9 cellular contexts compared by ENCODE assay signal in the genomic region with DNA sequence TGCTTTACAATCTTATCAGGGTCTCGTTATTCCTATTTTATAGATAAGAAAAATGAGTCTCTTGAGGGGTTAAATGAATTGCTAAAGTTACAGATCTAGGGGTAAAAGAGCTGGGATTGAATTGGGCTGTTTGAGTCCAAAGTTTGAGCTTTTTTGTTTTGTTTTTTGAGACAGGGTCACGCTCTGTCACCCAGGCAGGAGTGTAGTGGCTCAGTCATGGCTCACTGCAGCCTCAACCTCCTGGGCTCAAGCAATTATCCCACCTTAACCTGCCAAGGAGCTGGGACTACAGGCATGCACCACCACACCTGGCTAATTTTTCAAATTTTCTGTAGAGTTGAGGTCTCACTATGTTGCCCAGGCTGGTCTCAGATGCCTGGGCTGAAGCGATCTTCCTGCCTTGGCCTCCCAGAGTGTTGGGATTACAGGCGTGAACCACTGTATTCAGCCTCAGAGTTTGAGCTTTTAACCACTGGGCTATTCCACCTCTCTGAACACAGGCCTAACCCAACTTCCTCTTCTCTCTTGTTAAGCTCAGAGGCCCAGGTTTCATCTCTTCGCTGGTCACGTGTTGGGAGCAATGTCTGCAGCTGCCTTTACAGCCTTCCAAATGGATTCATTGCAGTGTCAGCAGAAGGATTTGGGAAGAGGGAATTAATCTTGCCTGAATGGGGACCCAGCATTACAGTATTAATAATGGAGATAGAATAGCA.
DNase-seq lines count a peak whose midpoint lies in the region; ATAC-seq and TF ChIP-seq lines count a peak whose summit lies in the region.
"Had no signal": no experiment of that assay in that cellular context is flagged by ENCODE, and none has a peak within 500 bp of the region (broad histone marks: within the 10 kb centered on the region; RNA-seq: fewer than 3 reads in every experiment).

No MANE protein-coding gene starts in this region.

- H3K4me1 Mint-ChIP-seq in T-helper 1 cell treated with Interleukin-12 subunit alpha and Interleukin-12 subunit beta and Interleukin-4 antibody, amounts not matched to agents 30 μg/mL and 1 μg/mL, for 36 hours (ENCODE audit: low read depth) = peaks cover 22% of the 10 kb centered on the region
- H3K4me1 Mint-ChIP-seq in nephron progenitor cell = peaks cover 34% of the 10 kb centered on the region

- TF ChIP-seq CTCF in nephron progenitor cell (IDR thresholded peaks at IDR 0.05) = no peak

- H3K27me3 Mint-ChIP-seq in T-helper 1 cell treated with Interleukin-12 subunit alpha and Interleukin-12 subunit beta and Interleukin-4 antibody, amounts not matched to agents 30 μg/mL and 1 μg/mL, for 36 hours (ENCODE audit: low read depth) = no peaks in the 10 kb centered on the region
- H3K27me3 Mint-ChIP-seq in nephron progenitor cell (ENCODE audit: low read depth, poor library complexity) = no peaks in the 10 kb centered on the region

- H3K27ac Mint-ChIP-seq in T-helper 1 cell treated with Interleukin-12 subunit alpha and Interleukin-12 subunit beta and Interleukin-4 antibody, amounts not matched to agents 30 μg/mL and 1 μg/mL, for 36 hours = peak overlapping the region; percentile 17
- peak overlapping the region; percentile 16 for H3K27ac Mint-ChIP-seq in nephron progenitor cell

- DNase-seq in T-helper 1 cell = no peak
- peak; percentile 85 for DNase-seq in NOMO-1 treated with DMSO at 0.1 percent for 48 hours (lab: John Stamatoyannopoulos, UW; ENCODE audit: unreplicated experiment)
- DNase-seq in nephron progenitor cell = no peak
- no peak for DNase-seq in NCI-H1930 (lab: John Stamatoyannopoulos, UW)
- DNase-seq in cortex of kidney (lab: John Stamatoyannopoulos, UW) = no peak
- DNase-seq: 8988T had no signal

- peak; percentile 72 for ATAC-seq in HG02588 (IDR thresholded peaks at IDR 0.05; ENCODE audit: unreplicated experiment)
- no peak for ATAC-seq in HG03460 (IDR thresholded peaks at IDR 0.05; ENCODE audit: unreplicated experiment)

- peaks cover 26% of the 10 kb centered on the region for H3K36me3 Mint-ChIP-seq in T-helper 1 cell treated with Interleukin-12 subunit alpha and Interleukin-12 subunit beta and Interleukin-4 antibody, amounts not matched to agents 30 μg/mL and 1 μg/mL, for 36 hours (ENCODE audit: low read depth)
- H3K36me3 Mint-ChIP-seq in nephron progenitor cell (ENCODE audit: low read depth) = peaks cover 60% of the 10 kb centered on the region

- no peak overlapping the region for H3K4me3 Mint-ChIP-seq in T-helper 1 cell treated with Interleukin-12 subunit alpha and Interleukin-12 subunit beta and Interleukin-4 antibody, amounts not matched to agents 30 μg/mL and 1 μg/mL, for 36 hours
- no peak overlapping the region for H3K4me3 Mint-ChIP-seq in nephron progenitor cell

- H3K9me3 Mint-ChIP-seq in T-helper 1 cell treated with Interleukin-12 subunit alpha and Interleukin-12 subunit beta and Interleukin-4 antibody, amounts not matched to agents 30 μg/mL and 1 μg/mL, for 36 hours = no peaks in the 10 kb centered on the region
- H3K9me3 Mint-ChIP-seq in nephron progenitor cell = no peaks in the 10 kb centered on the region
